ENCODE assay signal across 8 cellular contexts in the genomic region with DNA sequence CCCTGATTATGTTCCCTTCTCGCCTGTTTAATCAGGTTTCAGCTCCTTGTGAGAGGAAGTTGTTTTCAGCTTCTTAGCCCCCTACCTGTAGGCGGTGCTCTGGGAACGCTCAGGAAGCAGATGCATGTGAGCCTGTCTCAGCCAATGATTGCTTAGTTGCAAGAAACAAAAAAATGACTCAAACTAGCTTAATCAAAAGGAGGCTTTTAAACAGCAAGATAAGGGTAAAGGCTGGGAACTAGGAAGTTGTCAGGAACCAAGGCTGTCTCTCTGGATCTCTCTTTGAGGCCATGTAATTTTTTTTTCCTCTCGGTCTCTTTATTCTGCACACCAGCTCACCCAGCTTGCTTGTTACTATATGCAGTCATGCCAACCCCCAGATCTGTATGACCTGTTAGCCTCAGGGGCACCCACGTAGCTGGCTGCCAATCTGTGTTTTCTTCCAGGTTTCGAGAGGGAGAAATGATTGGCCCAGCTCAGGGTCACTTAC.
DNase-seq lines count a peak whose midpoint lies in the region; ATAC-seq and TF ChIP-seq lines count a peak whose summit lies in the region.

No MANE protein-coding gene starts in this region.

- no peak overlapping the region for H3K4me3 Mint-ChIP-seq in activated CD8-positive, alpha-beta T cell treated with anti-CD3 and anti-CD28 coated beads for 36 hours

- peaks cover 10% of the 10 kb centered on the region for H3K36me3 Mint-ChIP-seq in activated CD8-positive, alpha-beta T cell treated with anti-CD3 and anti-CD28 coated beads for 36 hours (ENCODE audit: low read depth)

- H3K4me3 ChIP-seq in BJ (ENCODE audit: low read depth, low read length) (no peak overlapping the region), HL-60 (replicated peaks; ENCODE audit: insufficient read depth, low read length) (no peak overlapping the region)

- H3K4me1 Mint-ChIP-seq in activated CD8-positive, alpha-beta T cell treated with anti-CD3 and anti-CD28 coated beads for 36 hours (ENCODE audit: low read depth), result peaks cover 19% of the 10 kb centered on the region

- CTCF ChIA-PET in BJ (lab: Yijun Ruan, JAX), result interaction anchor here (0.6 to 2.8 kb wide), 10 partner anchors 8 to 662 kb away, joined by 3 to 11 read pairs (median 3); no protein-coding TSS in a partner anchor
- CTCF ChIA-PET in activated CD8-positive, alpha-beta T cell treated with anti-CD3 and anti-CD28 coated beads for 36 hours (lab: Charles Lee), result interaction anchor here (0.9 to 2.1 kb wide), 12 partner anchors 9 to 690 kb away, joined by 3 to 13 read pairs (median 4); no protein-coding TSS in a partner anchor

- intact Hi-C loops in activated CD8-positive, alpha-beta T cell treated with anti-CD3 and anti-CD28 coated beads for 36 hours (cut with micrococcal nuclease), result loop anchor here (10.0 kb wide), 2 partner anchors 245 to 605 kb away; no protein-coding TSS in a partner anchor
- intact Hi-C loops in Right ventricle myocardium superior (cut with DNase I), result loop anchor here (10.0 kb wide), 1 partner anchor 245 kb away; no protein-coding TSS in a partner anchor

- peaks cover 2% of the 10 kb centered on the region; the same call in 1 of the 2 replicates for H3K36me3 ChIP-seq in BJ (ENCODE audit: control insufficient read depth, insufficient read depth, low read length)

- no peaks in the 10 kb centered on the region for H3K9me3 Mint-ChIP-seq in activated CD8-positive, alpha-beta T cell treated with anti-CD3 and anti-CD28 coated beads for 36 hours

- POLR2A ChIA-PET in BJ (lab: Charles Lee), result no interaction called here
- POLR2A ChIA-PET in activated CD8-positive, alpha-beta T cell treated with anti-CD3 and anti-CD28 coated beads for 36 hours (lab: Charles Lee), result interaction anchor here (1.2 kb wide), 2 partner anchors 60 to 492 kb away, joined by 3 to 4 read pairs; no protein-coding TSS in a partner anchor

- ATAC-seq in activated CD8-positive, alpha-beta T cell treated with anti-CD3 and anti-CD28 coated beads for 36 hours, result peak; percentile 79
- ATAC-seq in Right ventricle myocardium superior (ENCODE audit: poor library complexity) (peak; percentile 3), HG02763 (IDR thresholded peaks at IDR 0.05; ENCODE audit: unreplicated experiment) (no peak), GM19452 (IDR thresholded peaks at IDR 0.05; ENCODE audit: unreplicated experiment) (no peak), GM21723 (IDR thresholded peaks at IDR 0.05; ENCODE audit: unreplicated experiment) (no peak)

- H3K27ac Mint-ChIP-seq in activated CD8-positive, alpha-beta T cell treated with anti-CD3 and anti-CD28 coated beads for 36 hours, result no peak overlapping the region

- H3K27ac ChIP-seq in HL-60 (replicated peaks), result 0 out of 2 replicates have a peak overlapping the region, but pooled peaks have one; percentile 2

- TF ChIP-seq CTCF in BJ (IDR thresholded peaks at IDR 0.05; ENCODE audit: insufficient read depth, low read depth, low read length) (peak; percentile 31; the same call in 1 of the 2 replicates), HL-60 (IDR thresholded peaks at IDR 0.05; ENCODE audit: insufficient read depth, low read length) (peak; percentile 31)
- no peak for TF ChIP-seq CTCF in activated CD8-positive, alpha-beta T cell treated with anti-CD3 and anti-CD28 coated beads for 36 hours (IDR thresholded peaks at IDR 0.05)

- no peaks in the 10 kb centered on the region for H3K27me3 Mint-ChIP-seq in activated CD8-positive, alpha-beta T cell treated with anti-CD3 and anti-CD28 coated beads for 36 hours

- no peak for DNase-seq in BJ (ENCODE audit: low read depth)
- peak in 1 of 2 experiments; percentile 78 for DNase-seq in HL-60 (ENCODE audit: low read depth in 1 of 2, low spot score in 1 of 2)
- DNase-seq in activated CD8-positive, alpha-beta T cell treated with anti-CD3 and anti-CD28 coated beads for 36 hours, result peak; percentile 26
- DNase-seq in Right ventricle myocardium superior, result no peak
- peak; percentile 32 for DNase-seq in stimulated activated CD4-positive, alpha-beta T cell treated with anti-CD3 and anti-CD28 coated beads, Interleukin-4, amount 100 ng/mL, for 24 hours

- H3K27me3 ChIP-seq in BJ (ENCODE audit: control insufficient read depth, insufficient read depth, low read length) (no peaks in the 10 kb centered on the region), HL-60 (ENCODE audit: insufficient read depth, poor library complexity, severe bottlenecking) (no peaks in the 10 kb centered on the region)

Comparison
In these comparisons a context has a peak if more than half of its experiments do, and no peak if none do; other contexts are left out.
1. DNase-seq: peak in activated CD8-positive, alpha-beta T cell treated with anti-CD3 and anti-CD28 coated beads for 36 hours (single experiment) and stimulated activated CD4-positive, alpha-beta T cell treated with anti-CD3 and anti-CD28 coated beads, Interleukin-4, amount 100 ng/mL, for 24 hours (single experiment); none in BJ (single experiment) and Right ventricle myocardium superior (single experiment).
2. ATAC-seq: peak in activated CD8-positive, alpha-beta T cell treated with anti-CD3 and anti-CD28 coated beads for 36 hours (single experiment) and Right ventricle myocardium superior (single experiment); none in HG02763 (single experiment), GM19452 (single experiment) and GM21723 (single experiment).